Comparison of ENCODE assay signal across 8 cellular contexts in the genomic region with DNA sequence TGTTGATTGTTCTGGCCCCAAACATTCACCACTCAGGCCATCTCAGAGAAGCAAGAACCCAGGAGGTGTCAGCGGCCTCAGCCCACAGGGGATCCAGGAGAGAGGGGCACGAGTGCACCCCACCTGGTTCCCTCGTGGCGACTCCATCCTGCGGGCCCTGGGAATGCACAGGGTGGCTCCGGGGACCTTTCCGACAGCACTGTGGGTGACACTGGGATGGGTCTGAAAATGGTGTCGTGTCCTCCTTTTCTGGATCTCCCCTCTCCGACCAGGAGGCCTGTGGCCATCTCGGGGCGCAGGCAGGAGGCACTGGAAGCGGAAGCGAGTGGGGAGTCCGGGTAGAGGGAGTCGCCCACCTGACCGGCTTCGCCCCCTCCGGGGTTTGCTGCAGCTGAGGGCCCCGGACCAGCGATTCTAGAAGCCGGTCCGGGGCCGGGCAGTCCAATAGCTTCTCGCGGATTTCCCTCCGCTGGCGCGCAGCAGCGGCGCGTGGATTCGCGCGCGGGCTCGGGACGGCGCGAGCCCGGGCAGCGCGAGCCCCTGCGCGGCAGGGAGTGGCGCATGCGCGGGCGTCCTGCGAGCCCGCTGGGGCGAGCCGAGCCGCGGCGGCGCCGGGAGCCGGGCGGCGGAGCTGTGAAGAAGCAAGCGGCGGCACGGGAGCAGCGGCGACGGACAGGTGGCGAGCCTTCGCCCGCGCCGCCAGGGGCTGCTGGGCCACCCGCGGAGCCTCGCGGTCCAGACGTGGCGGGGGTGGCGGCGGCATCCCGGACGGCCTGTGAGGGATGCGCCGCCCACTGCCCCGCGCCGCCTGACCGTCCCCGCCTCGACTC. TPM values are rescaled to one million over a fixed set of nuclear protein-coding genes. Genes with fewer than 3 reads are reported as not detected.
DNase-seq lines count a peak whose midpoint lies in the region; ATAC-seq, FAIRE-seq and TF ChIP-seq lines count a peak whose summit lies in the region.

A gene with protein sequence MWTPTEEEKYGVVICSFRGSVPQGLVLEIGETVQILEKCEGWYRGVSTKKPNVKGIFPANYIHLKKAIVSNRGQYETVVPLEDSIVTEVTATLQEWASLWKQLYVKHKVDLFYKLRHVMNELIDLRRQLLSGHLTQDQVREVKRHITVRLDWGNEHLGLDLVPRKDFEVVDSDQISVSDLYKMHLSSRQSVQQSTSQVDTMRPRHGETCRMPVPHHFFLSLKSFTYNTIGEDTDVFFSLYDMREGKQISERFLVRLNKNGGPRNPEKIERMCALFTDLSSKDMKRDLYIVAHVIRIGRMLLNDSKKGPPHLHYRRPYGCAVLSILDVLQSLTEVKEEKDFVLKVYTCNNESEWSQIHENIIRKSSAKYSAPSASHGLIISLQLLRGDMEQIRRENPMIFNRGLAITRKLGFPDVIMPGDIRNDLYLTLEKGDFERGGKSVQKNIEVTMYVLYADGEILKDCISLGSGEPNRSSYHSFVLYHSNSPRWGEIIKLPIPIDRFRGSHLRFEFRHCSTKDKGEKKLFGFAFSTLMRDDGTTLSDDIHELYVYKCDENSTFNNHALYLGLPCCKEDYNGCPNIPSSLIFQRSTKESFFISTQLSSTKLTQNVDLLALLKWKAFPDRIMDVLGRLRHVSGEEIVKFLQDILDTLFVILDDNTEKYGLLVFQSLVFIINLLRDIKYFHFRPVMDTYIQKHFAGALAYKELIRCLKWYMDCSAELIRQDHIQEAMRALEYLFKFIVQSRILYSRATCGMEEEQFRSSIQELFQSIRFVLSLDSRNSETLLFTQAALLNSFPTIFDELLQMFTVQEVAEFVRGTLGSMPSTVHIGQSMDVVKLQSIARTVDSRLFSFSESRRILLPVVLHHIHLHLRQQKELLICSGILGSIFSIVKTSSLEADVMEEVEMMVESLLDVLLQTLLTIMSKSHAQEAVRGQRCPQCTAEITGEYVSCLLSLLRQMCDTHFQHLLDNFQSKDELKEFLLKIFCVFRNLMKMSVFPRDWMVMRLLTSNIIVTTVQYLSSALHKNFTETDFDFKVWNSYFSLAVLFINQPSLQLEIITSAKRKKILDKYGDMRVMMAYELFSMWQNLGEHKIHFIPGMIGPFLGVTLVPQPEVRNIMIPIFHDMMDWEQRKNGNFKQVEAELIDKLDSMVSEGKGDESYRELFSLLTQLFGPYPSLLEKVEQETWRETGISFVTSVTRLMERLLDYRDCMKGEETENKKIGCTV (N-terminal part only) (plus strand): TSS at position 579 of the 830 bp plus-strand sequence. CDS start 337 bp downstream, outside the sequence.

- no peak for FAIRE-seq in GM19239 (lab: Jason Lieb, UNC)

- no peak for DNase-seq in AG04450 (ENCODE audit: low read depth, low spot score)
- DNase-seq in GM19239 (ENCODE audit: insufficient read length, low spot score): peak; percentile 67
- DNase-seq in NCI-H226: peak; percentile 29
- DNase-seq in activated T-cell treated with anti-CD3 and anti-CD28 coated beads, Interleukin-2, amount 50 U/mL, for 48 hours: peak; percentile 71 to 77
- peak; percentile 68 for DNase-seq in esophagus muscularis mucosa (ENCODE audit: extremely low spot score)
- peak; percentile 30 to 77 (median 69) for DNase-seq in naive thymus-derived CD4-positive, alpha-beta T cell

- peaks cover 6% of the 10 kb centered on the region; the same call in 1 of the 2 replicates for H3K9me3 ChIP-seq in AG04450 (ENCODE audit: control insufficient read depth, insufficient read depth, low read length)
- no peaks in the 10 kb centered on the region for H3K9me3 ChIP-seq in esophagus muscularis mucosa
- H3K9me3 ChIP-seq in naive thymus-derived CD4-positive, alpha-beta T cell (ENCODE audit: control insufficient read depth in 2 of 3, low read length in 3 of 3): no peaks in the 10 kb centered on the region

- no peaks in the 10 kb centered on the region for H3K9me3 Mint-ChIP-seq in naive thymus-derived CD4-positive, alpha-beta T cell
- H3K9me3 Mint-ChIP-seq in stimulated activated naive CD8-positive, alpha-beta T cell treated with anti-CD3 and anti-CD28 coated beads, Interleukin-15, Interleukin-2, amounts not matched to agents 100 ng/mL and 50 ng/mL, for 24 hours: no peaks in the 10 kb centered on the region

- CTCF ChIA-PET in AG04450 (lab: Charles Lee): no interaction called here
- CTCF ChIA-PET in naive thymus-derived CD4-positive, alpha-beta T cell (lab: Charles Lee): interaction anchor here (0.6 to 1.7 kb wide), 5 partner anchors 12 to 602 kb away, joined by 3 to 5 read pairs (median 3); no protein-coding TSS in a partner anchor

- intact Hi-C loops in esophagus muscularis mucosa (cut with DNase I): loop anchor here (10.0 kb wide), 1 partner anchor 700 kb away; no protein-coding TSS in a partner anchor
- intact Hi-C loops in naive thymus-derived CD4-positive, alpha-beta T cell (cut with micrococcal nuclease): loop anchor here (1.0 to 10.0 kb wide), 7 partner anchors 56 to 713 kb away; a partner anchor contains a TSS

- H3K27me3 ChIP-seq in AG04450 (ENCODE audit: control insufficient read depth, insufficient read depth, low read length) (peaks cover 47% of the 10 kb centered on the region), esophagus muscularis mucosa (peaks cover 0 to 33% (median 1%) of the 10 kb centered on the region in 4 donors)
- H3K27me3 ChIP-seq in naive thymus-derived CD4-positive, alpha-beta T cell (ENCODE audit: control insufficient read depth in 2 of 2, insufficient read depth in 2 of 2, low read length in 2 of 2): peaks cover 0 to 3% of the 10 kb centered on the region in 2 donors

- peaks cover 4 to 10% (median 6%) of the 10 kb centered on the region in 7 donors for H3K4me1 Mint-ChIP-seq in naive thymus-derived CD4-positive, alpha-beta T cell
- H3K4me1 Mint-ChIP-seq in stimulated activated naive CD8-positive, alpha-beta T cell treated with anti-CD3 and anti-CD28 coated beads, Interleukin-15, Interleukin-2, amounts not matched to agents 100 ng/mL and 50 ng/mL, for 24 hours (ENCODE audit: low read depth): peaks cover 19% of the 10 kb centered on the region

- peak within 1 kb of the TSS; percentile 44; the same call in 1 of the 2 replicates for H3K4me3 ChIP-seq in AG04450 (ENCODE audit: low read depth, low read length)
- H3K4me3 ChIP-seq in esophagus muscularis mucosa: peak within 1 kb of the TSS; percentile 63 to 86 (median 68)
- peak within 1 kb of the TSS; percentile 63 for H3K4me3 ChIP-seq in naive thymus-derived CD4-positive, alpha-beta T cell (ENCODE audit: low read length)

- TF ChIP-seq EP300 in esophagus muscularis mucosa (IDR thresholded peaks at IDR 0.05): no peak

- H3K4me3 Mint-ChIP-seq in naive thymus-derived CD4-positive, alpha-beta T cell: peak within 1 kb of the TSS; percentile 71 to 87 (median 81)
- peak within 1 kb of the TSS; percentile 84 for H3K4me3 Mint-ChIP-seq in stimulated activated naive CD8-positive, alpha-beta T cell treated with anti-CD3 and anti-CD28 coated beads, Interleukin-15, Interleukin-2, amounts not matched to agents 100 ng/mL and 50 ng/mL, for 24 hours

- H3K27ac ChIP-seq in AG04450 (ENCODE audit: low read depth, low read length) (no peak within 1 kb of the TSS), esophagus muscularis mucosa (replicated peaks in 1 of 4) (peak within 1 kb of the TSS; percentile 62 to 76 (median 66))
- H3K27ac ChIP-seq in naive thymus-derived CD4-positive, alpha-beta T cell (ENCODE audit: low read depth, low read length): no peak within 1 kb of the TSS

- peaks cover 0 to 3% (median 0%) of the 10 kb centered on the region in 5 donors for H3K36me3 Mint-ChIP-seq in naive thymus-derived CD4-positive, alpha-beta T cell
- no peaks in the 10 kb centered on the region for H3K36me3 Mint-ChIP-seq in stimulated activated naive CD8-positive, alpha-beta T cell treated with anti-CD3 and anti-CD28 coated beads, Interleukin-15, Interleukin-2, amounts not matched to agents 100 ng/mL and 50 ng/mL, for 24 hours (ENCODE audit: low read depth)

- ATAC-seq in naive thymus-derived CD4-positive, alpha-beta T cell: peak; percentile 92
- no peak for ATAC-seq in HG02938 (IDR thresholded peaks at IDR 0.05; ENCODE audit: unreplicated experiment)

- POLR2A ChIA-PET in AG04450 (lab: Yijun Ruan, JAX): no interaction called here
- POLR2A ChIA-PET in naive thymus-derived CD4-positive, alpha-beta T cell (lab: Charles Lee): interaction anchor here (0.9 kb wide), 1 partner anchor 58 kb away, joined by 4 read pairs; a partner anchor contains a TSS

- TF ChIP-seq POLR2A in esophagus muscularis mucosa (IDR thresholded peaks at IDR 0.05; ENCODE audit: low read depth): no peak

- peaks cover 17 to 65% (median 32%) of the 10 kb centered on the region in 5 donors for H3K27me3 Mint-ChIP-seq in naive thymus-derived CD4-positive, alpha-beta T cell
- H3K27me3 Mint-ChIP-seq in stimulated activated naive CD8-positive, alpha-beta T cell treated with anti-CD3 and anti-CD28 coated beads, Interleukin-15, Interleukin-2, amounts not matched to agents 100 ng/mL and 50 ng/mL, for 24 hours: peaks cover 47% of the 10 kb centered on the region

- H3K27ac Mint-ChIP-seq in naive thymus-derived CD4-positive, alpha-beta T cell: peak within 1 kb of the TSS in 4 of 9 donors; percentile 4 to 58 (median 40)
- H3K27ac Mint-ChIP-seq in stimulated activated naive CD8-positive, alpha-beta T cell treated with anti-CD3 and anti-CD28 coated beads, Interleukin-15, Interleukin-2, amounts not matched to agents 100 ng/mL and 50 ng/mL, for 24 hours: peak within 1 kb of the TSS; percentile 81

- H3K4me1 ChIP-seq in esophagus muscularis mucosa: peaks cover 0 to 38% (median 23%) of the 10 kb centered on the region in 4 donors
- H3K4me1 ChIP-seq in naive thymus-derived CD4-positive, alpha-beta T cell (ENCODE audit: control insufficient read depth in 2 of 2, insufficient read depth in 2 of 2, low read length in 2 of 2): no peaks in the 10 kb centered on the region

- TF ChIP-seq CTCF in AG04450 (IDR thresholded peaks at IDR 0.05; ENCODE audit: low read depth, low read length) (no peak), esophagus muscularis mucosa (IDR thresholded peaks at IDR 0.05) (no peak)

- WGBS in esophagus muscularis mucosa: 5% methylated on average over 11 of the region's 89 CpGs

- no peaks in the 10 kb centered on the region for H3K36me3 ChIP-seq in esophagus muscularis mucosa
- no peaks in the 10 kb centered on the region for H3K36me3 ChIP-seq in naive thymus-derived CD4-positive, alpha-beta T cell (ENCODE audit: control insufficient read depth in 2 of 3, insufficient read depth in 3 of 3, low read length in 3 of 3)

RNA-seq across cellular contexts. Expression of the gene that starts here (rescaled TPM):
- 0.07 and 0.10 TPM in 2 replicates for polyA plus RNA-seq in AG04450 (2011; rRNA removed)
- 0.13 and 0.18 TPM in 2 replicates for polyA minus RNA-seq in AG04450 (2011; rRNA and poly(A)+ RNA removed)
- 10 to 100 TPM in 1 of 4 donors, 1 to 10 TPM in 3; 5.4 to 10.6 (median 7.2) TPM for total RNA-seq in esophagus muscularis mucosa
- 1 to 10 TPM; 1.5 to 2.9 (median 1.9) TPM for total RNA-seq in naive thymus-derived CD4-positive, alpha-beta T cell
- under 1 TPM; 0.19 to 0.26 TPM for polyA plus RNA-seq in naive thymus-derived CD4-positive, alpha-beta T cell

Comparison
In these comparisons a context has a peak if more than half of its experiments do, and no peak if none do; other contexts are left out.
1. H3K27ac ChIP-seq: peak in esophagus muscularis mucosa (4 of 4); none in AG04450 (single experiment) and naive thymus-derived CD4-positive, alpha-beta T cell (single experiment).
2. Peak in every context shown above with its lines, with median percentiles within 50 percentile points of each other: H3K4me3 ChIP-seq.